In the genomic region with DNA sequence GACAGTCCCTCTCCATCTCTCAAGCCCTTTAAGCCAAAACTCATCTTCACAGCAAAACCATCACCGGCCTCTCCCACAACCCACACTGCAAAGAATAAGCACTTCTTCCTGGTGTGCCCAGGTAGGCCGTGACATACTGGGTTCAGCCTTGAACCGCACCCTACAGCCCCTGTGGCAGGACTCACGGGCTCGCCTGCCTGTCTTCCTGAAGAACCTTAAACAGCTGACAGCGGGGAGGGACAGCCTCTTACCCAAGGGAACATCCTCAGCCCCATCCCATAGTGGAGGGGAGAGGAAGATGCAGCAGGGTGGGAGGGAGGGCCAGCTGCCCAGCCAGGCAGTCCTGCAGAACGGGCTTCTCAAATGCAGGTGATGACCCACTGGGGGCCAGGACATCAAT, we compare ENCODE assay signal across 17 cellular contexts. TPM values are rescaled to one million over a fixed set of nuclear protein-coding genes. Genes with fewer than 3 reads are reported as not detected.
DNase-seq lines count a peak whose midpoint lies in the region; ATAC-seq and TF ChIP-seq lines count a peak whose summit lies in the region.
"Had no signal": no experiment of that assay in that cellular context is flagged by ENCODE, and none has a peak within 500 bp of the region (broad histone marks: within the 10 kb centered on the region; RNA-seq: fewer than 3 reads in every experiment).

No MANE protein-coding gene starts in this region.

- peak overlapping the region in 3 of 4 donors; percentile 47 to 68 (median 68) for H3K27ac ChIP-seq in upper lobe of left lung
- H3K27ac ChIP-seq: psoas muscle, RWPE1 had no signal

- H3K4me3 ChIP-seq in upper lobe of left lung: no peak overlapping the region
- H3K4me3 ChIP-seq: GM23338, K562, left lung, psoas muscle had no signal

- peak overlapping the region; percentile 61 for H3K4me3 Mint-ChIP-seq in activated naive CD8-positive, alpha-beta T cell
- H3K4me3 Mint-ChIP-seq in activated naive CD8-positive, alpha-beta T cell treated with anti-CD3 and anti-CD28 coated beads for 36 hours: no peak overlapping the region
- H3K4me3 Mint-ChIP-seq in T-helper 17 cell: peak overlapping the region; percentile 90
- H3K4me3 Mint-ChIP-seq: GM23338 had no signal

- no peaks in the 10 kb centered on the region for H3K9me3 ChIP-seq in T-helper 17 cell (ENCODE audit: control insufficient read depth, low read length, poor library complexity, severe bottlenecking)
- no peaks in the 10 kb centered on the region for H3K9me3 ChIP-seq in upper lobe of left lung
- H3K9me3 ChIP-seq: left lung, psoas muscle had no signal

- H3K27me3 ChIP-seq in upper lobe of left lung: no peaks in the 10 kb centered on the region
- H3K27me3 ChIP-seq: left lung had no signal

- no peak for TF ChIP-seq EP300 in upper lobe of left lung (IDR thresholded peaks at IDR 0.05)

- no peak for DNase-seq in activated naive CD8-positive, alpha-beta T cell treated with anti-CD3 and anti-CD28 coated beads for 36 hours
- DNase-seq in T-helper 17 cell (no peak), left lobe of liver (ENCODE audit: low spot score) (peak; percentile 43), upper lobe of left lung (no peak), GM13977 (ENCODE audit: low spot score) (no peak), NCI-H226 (no peak)
- no peak for DNase-seq in stimulated activated CD8-positive, alpha-beta memory T cell treated with anti-CD3 and anti-CD28 coated beads, Interleukin-4, amount 100 ng/mL, for 48 hours
- DNase-seq: activated CD8-positive, alpha-beta memory T cell treated with anti-CD3 and anti-CD28 coated beads, Interleukin-2, amount 50 U/mL, for 4 hours; cerebellar nuclear complex; foreskin fibroblast; left lung; NCI-H1048; psoas muscle had no signal

- H3K27me3 Mint-ChIP-seq in activated naive CD8-positive, alpha-beta T cell: no peaks in the 10 kb centered on the region
- no peaks in the 10 kb centered on the region for H3K27me3 Mint-ChIP-seq in activated naive CD8-positive, alpha-beta T cell treated with anti-CD3 and anti-CD28 coated beads for 36 hours
- no peaks in the 10 kb centered on the region for H3K27me3 Mint-ChIP-seq in T-helper 17 cell

- in situ Hi-C loops in GM13977 (cut with MboI; ENCODE audit: low pct_unique_long_range_greater_than_20kb, low sequenced_read_pairs, unreplicated experiment): no loop called here

- peaks cover 65 to 76% (median 72%) of the 10 kb centered on the region in 4 donors for H3K4me1 ChIP-seq in upper lobe of left lung

- peaks cover 0 to 12% (median 3%) of the 10 kb centered on the region in 4 donors for H3K36me3 ChIP-seq in upper lobe of left lung

- WGBS in upper lobe of left lung, 2 donors: 69 to 75% methylated on average over 7 of the region's 7 CpGs

- no peaks in the 10 kb centered on the region for H3K9me3 Mint-ChIP-seq in activated naive CD8-positive, alpha-beta T cell (ENCODE audit: low read depth)
- H3K9me3 Mint-ChIP-seq in activated naive CD8-positive, alpha-beta T cell treated with anti-CD3 and anti-CD28 coated beads for 36 hours: no peaks in the 10 kb centered on the region
- H3K9me3 Mint-ChIP-seq: GM23338 had no signal

- ATAC-seq in T-helper 17 cell: no peak
- no peak for ATAC-seq in left lobe of liver
- ATAC-seq in upper lobe of left lung (ENCODE audit: low FRiP score in 2 of 2): no peak
- ATAC-seq: GM23338, K562, left lung, psoas muscle had no signal

- H3K27ac Mint-ChIP-seq in activated naive CD8-positive, alpha-beta T cell: peak overlapping the region; percentile 82
- H3K27ac Mint-ChIP-seq in activated naive CD8-positive, alpha-beta T cell treated with anti-CD3 and anti-CD28 coated beads for 36 hours: no peak overlapping the region
- no peak overlapping the region for H3K27ac Mint-ChIP-seq in T-helper 17 cell

- H3K4me1 Mint-ChIP-seq in activated naive CD8-positive, alpha-beta T cell (ENCODE audit: low read depth): peaks cover 97% of the 10 kb centered on the region
- peaks cover 82% of the 10 kb centered on the region for H3K4me1 Mint-ChIP-seq in activated naive CD8-positive, alpha-beta T cell treated with anti-CD3 and anti-CD28 coated beads for 36 hours
- H3K4me1 Mint-ChIP-seq in T-helper 17 cell: peaks cover 75% of the 10 kb centered on the region

- TF ChIP-seq CTCF in upper lobe of left lung (IDR thresholded peaks at IDR 0.05) (no peak), GM13977 (IDR thresholded peaks at IDR 0.05; ENCODE audit: extremely low read depth, insufficient read depth, missing control alignments) (no peak)

- TF ChIP-seq POLR2A in upper lobe of left lung (IDR thresholded peaks at IDR 0.05): no peak

- peaks cover 13% of the 10 kb centered on the region for H3K36me3 Mint-ChIP-seq in activated naive CD8-positive, alpha-beta T cell
- H3K36me3 Mint-ChIP-seq in activated naive CD8-positive, alpha-beta T cell treated with anti-CD3 and anti-CD28 coated beads for 36 hours: peaks cover 41% of the 10 kb centered on the region
- peaks cover 8% of the 10 kb centered on the region for H3K36me3 Mint-ChIP-seq in T-helper 17 cell (ENCODE audit: low read depth)

RNA-seq across cellular contexts. Expression of a gene that starts 40.2 kb away (rescaled TPM):
- 10 to 100 TPM; 39.4 to 44.1 TPM for total RNA-seq in activated naive CD8-positive, alpha-beta T cell treated with anti-CD3 and anti-CD28 coated beads for 36 hours
- 100 to 1,000 TPM in 1 of 2 donors, 10 to 100 TPM in 1; 91.0 to 130 TPM for total RNA-seq in T-helper 17 cell
- total RNA-seq in left lobe of liver: 50.4 TPM
- 100 to 1,000 TPM in 1 of 6 donors, 10 to 100 TPM in 5; 31.5 to 103 (median 64.2) TPM for total RNA-seq in upper lobe of left lung

RNA-seq across cellular contexts. Expression of a gene that starts 55.0 kb away (rescaled TPM):
- total RNA-seq in activated naive CD8-positive, alpha-beta T cell treated with anti-CD3 and anti-CD28 coated beads for 36 hours: not detected
- total RNA-seq in T-helper 17 cell (not detected), left lobe of liver (not detected), upper lobe of left lung (under 1 TPM in 1 of 6 donors, not detected in 5; 0.09 TPM)
- total RNA-seq: GM23338, K562, left lung, psoas muscle had no signal
